ENCODE assay signal across 21 cellular contexts in genomic region chr17:64170286-64170685, GRCh38. TPM values are rescaled to one million over a fixed set of nuclear protein-coding genes. Genes with fewer than 3 reads are reported as not detected.
A peak's percentile ranks its signal among the peaks of the same experiment; 100 is the strongest.
DNase-seq lines count a peak whose midpoint lies in the region; ATAC-seq, FAIRE-seq and TF ChIP-seq lines count a peak whose summit lies in the region.
"Had no signal": no experiment of that assay in that cellular context is flagged by ENCODE, and none has a peak within 500 bp of the region (broad histone marks: within the 10 kb centered on the region; RNA-seq: fewer than 3 reads in every experiment).

No MANE protein-coding gene starts in this region.

- H3K27ac ChIP-seq in heart right ventricle (peak overlapping the region in 6 of 10 donors; percentile 12 to 77 (median 60)), RWPE2 (ENCODE audit: poor library complexity, severe bottlenecking) (peak overlapping the region; percentile 51), endothelial cell of umbilical vein (ENCODE audit: insufficient read depth, low read depth, low read length) (peak overlapping the region; percentile 84), skeletal muscle tissue (ENCODE audit: low read depth, low read length) (peak overlapping the region; percentile 43), transverse colon (no peak overlapping the region)
- H3K27ac ChIP-seq: C4-2B, GM23248, HL-60 had no signal

- H4K20me1 ChIP-seq in endothelial cell of umbilical vein (replicated peaks; ENCODE audit: control insufficient read depth, extremely low read depth, insufficient read depth, low read length), result no peaks in the 10 kb centered on the region

- no peak for TF ChIP-seq EP300 in transverse colon (IDR thresholded peaks at IDR 0.05; ENCODE audit: low read depth)

- H3K36me3 ChIP-seq in heart right ventricle (peaks cover 0 to 57% (median 11%) of the 10 kb centered on the region in 9 donors), RWPE2 (ENCODE audit: low read depth) (peaks cover 49% of the 10 kb centered on the region), endothelial cell of umbilical vein (ENCODE audit: control insufficient read depth in 2 of 2, extremely low read depth in 1 of 2, insufficient read depth in 2 of 2, low read length in 2 of 2) (peaks cover 0 to 2% of the 10 kb centered on the region in 2 experiments), skeletal muscle tissue (ENCODE audit: control insufficient read depth in 3 of 3, insufficient read depth in 3 of 3, low read length in 3 of 3) (peaks cover 5 to 23% (median 8%) of the 10 kb centered on the region in 3 donors), transverse colon (peaks cover 0 to 9% (median 0%) of the 10 kb centered on the region in 4 donors)

- H3K27me3 ChIP-seq in heart right ventricle (no peaks in the 10 kb centered on the region), RWPE2 (ENCODE audit: insufficient read depth, poor library complexity, severe bottlenecking) (no peaks in the 10 kb centered on the region), endothelial cell of umbilical vein (ENCODE audit: control insufficient read depth in 2 of 2, insufficient read depth in 2 of 2, low read length in 2 of 2) (no peaks in the 10 kb centered on the region), skeletal muscle tissue (ENCODE audit: control insufficient read depth in 3 of 3, insufficient read depth in 3 of 3, low read length in 3 of 3) (no peaks in the 10 kb centered on the region), transverse colon (no peaks in the 10 kb centered on the region)

- in situ Hi-C loops in transverse colon (cut with MboI; ENCODE audit: low pct_ligation_motif_present in 1 of 4, low pct_unique_long_range_greater_than_20kb in 1 of 4, low sequenced_read_pairs in 3 of 4), result loop anchor here in 2 of 4 donors (25.0 kb wide), 2 partner anchors 92 to 117 kb away; partner anchors contain the start of gene TEX2 (in 1 of the 2)

- no peak for TF ChIP-seq POLR2A in endothelial cell of umbilical vein (IDR thresholded peaks at IDR 0.05; ENCODE audit: low read depth, low read length)
- TF ChIP-seq POLR2A in transverse colon (IDR thresholded peaks at IDR 0.05), result no peak

- intact Hi-C loops in heart right ventricle (cut with DNase I), result no loop called here
- intact Hi-C loops in left ventricle myocardium superior (cut with micrococcal nuclease), result no loop called here
- intact Hi-C loops in endothelial cell of umbilical vein (cut with micrococcal nuclease), result loop anchor here (5.0 kb wide), 1 partner anchor 92 kb away; the partner anchor contains the start of gene TEX2
- intact Hi-C loops in transverse colon (cut with DNase I; ENCODE audit: low total_unique reads), result no loop called here

- ATAC-seq in heart right ventricle (no peak), left ventricle myocardium superior (no peak), RWPE2 (ENCODE audit: low read depth) (no peak)

- dilution Hi-C loops in endothelial cell of umbilical vein (cut with MboI; ENCODE audit: extremely low pct_ligation_motif_present, low sequenced_read_pairs), result no loop called here

- H3K9me3 ChIP-seq in heart right ventricle (no peaks in the 10 kb centered on the region), RWPE2 (ENCODE audit: severe bottlenecking) (no peaks in the 10 kb centered on the region), endothelial cell of umbilical vein (replicated peaks; ENCODE audit: control insufficient read depth, insufficient read depth, low read length) (no peaks in the 10 kb centered on the region), skeletal muscle tissue (ENCODE audit: control insufficient read depth in 3 of 3, low read length in 3 of 3) (no peaks in the 10 kb centered on the region), transverse colon (no peaks in the 10 kb centered on the region)
- H3K9me3 ChIP-seq: Caco-2 had no signal

- H3K4me3 ChIP-seq in heart right ventricle (no peak overlapping the region), RWPE2 (ENCODE audit: severe bottlenecking) (no peak overlapping the region), endothelial cell of umbilical vein (replicated peaks in 1 of 3; ENCODE audit: insufficient read depth in 1 of 3, low read depth in 1 of 3, low read length in 3 of 3) (no peak overlapping the region), skeletal muscle tissue (ENCODE audit: low read length in 3 of 3) (no peak overlapping the region), transverse colon (no peak overlapping the region)
- H3K4me3 ChIP-seq: GM23248 had no signal

- no TSS peak for BruUV-seq in endothelial cell of umbilical vein (replicated peaks; lab: Mats Ljungman, UMichigan)

- no peak for DNase-seq in heart right ventricle
- DNase-seq in left ventricle myocardium superior, result no peak
- DNase-seq in RWPE2 (ENCODE audit: low spot score), result no peak
- DNase-seq in endothelial cell of umbilical vein (ENCODE audit: low read depth, low spot score), result no peak
- DNase-seq in NCI-H510A (lab: John Stamatoyannopoulos, UW), result no peak
- no peak for DNase-seq in transverse colon
- DNase-seq in nucleus accumbens (lab: John Stamatoyannopoulos, UW), result no peak
- DNase-seq: ACHN; AML-193; Caco-2; CD4-positive, alpha-beta T cell; HCEC 1CT had no signal

- no peak for TF ChIP-seq CTCF in heart right ventricle (IDR thresholded peaks at IDR 0.05)
- no peak for TF ChIP-seq CTCF in RWPE2 (IDR thresholded peaks at IDR 0.05; ENCODE audit: poor library complexity, severe bottlenecking)
- TF ChIP-seq CTCF in endothelial cell of umbilical vein (IDR thresholded peaks at IDR 0.05; ENCODE audit: extremely low read depth in 1 of 2, insufficient read depth in 1 of 2, low read depth in 1 of 2, low read length in 2 of 2), result no peak
- no peak for TF ChIP-seq CTCF in transverse colon (IDR thresholded peaks at IDR 0.05)

- no peak overlapping the region for H2AFZ ChIP-seq in endothelial cell of umbilical vein (ENCODE audit: low read depth, low read length)
- H2AFZ ChIP-seq: GM23248 had no signal

- no peak overlapping the region for H3K9ac ChIP-seq in endothelial cell of umbilical vein (replicated peaks; ENCODE audit: extremely low read depth, insufficient read depth, low read length)
- H3K9ac ChIP-seq in skeletal muscle tissue (ENCODE audit: low read depth in 1 of 3, low read length in 3 of 3), result no peak overlapping the region
- H3K9ac ChIP-seq: GM23248 had no signal

- POLR2A ChIA-PET in endothelial cell of umbilical vein (lab: Charles Lee), result interaction anchor here (0.6 to 3.3 kb wide), 4 partner anchors 15 to 109 kb away, joined by 3 to 13 read pairs (median 4); no protein-coding TSS in a partner anchor

- H3K4me2 ChIP-seq in endothelial cell of umbilical vein (ENCODE audit: insufficient read depth, low read length), result no peak overlapping the region

- H3K79me2 ChIP-seq in endothelial cell of umbilical vein (ENCODE audit: control insufficient read depth, insufficient read depth, low read length), result no peaks in the 10 kb centered on the region

- FAIRE-seq in endothelial cell of umbilical vein (lab: Jason Lieb, UNC), result no peak
- FAIRE-seq: A204.1, D721Med, G401.6, GM12891, GM19239 had no signal

- H3K9me1 ChIP-seq in endothelial cell of umbilical vein (replicated peaks; ENCODE audit: control insufficient read depth, extremely low read depth, insufficient read depth, low read length), result no peaks in the 10 kb centered on the region

- H3K4me1 ChIP-seq in heart right ventricle (peaks cover 0 to 44% (median 20%) of the 10 kb centered on the region in 9 donors), RWPE2 (ENCODE audit: insufficient read depth, poor library complexity, severe bottlenecking) (peaks cover 10% of the 10 kb centered on the region), endothelial cell of umbilical vein (ENCODE audit: control insufficient read depth, extremely low read depth, insufficient read depth, low read length) (peaks cover 37% of the 10 kb centered on the region), skeletal muscle tissue (ENCODE audit: control insufficient read depth in 3 of 3, insufficient read depth in 3 of 3, low read length in 3 of 3) (peaks cover 29 to 51% (median 42%) of the 10 kb centered on the region in 3 donors), transverse colon (no peaks in the 10 kb centered on the region)
- H3K4me1 ChIP-seq: Caco-2 had no signal

- WGBS in heart right ventricle, 2 donors, result 92 to 94% methylated on average over 4 of the region's 4 CpGs
- WGBS in transverse colon (ENCODE audit: low coverage in 1 of 2), 2 donors, result 93% methylated on average over 4 of the region's 4 CpGs; no CpG with 5 or more reads in 1 of the 2 donors

- CTCF ChIA-PET in endothelial cell of umbilical vein (lab: Charles Lee), result interaction anchor here (1.4 to 3.3 kb wide), 6 partner anchors 9 to 112 kb away, joined by 3 to 23 read pairs (median 6); no protein-coding TSS in a partner anchor

TF ChIP-seq in endothelial cell of umbilical vein, 7 proteins besides CTCF, POLR2A, EP300 and RAD21:
- no peak for TF ChIP-seq POLR2AphosphoS5 (IDR thresholded peaks at IDR 0.05; ENCODE audit: insufficient read depth, low read depth, low read length)
- TF ChIP-seq FOS (IDR thresholded peaks at IDR 0.05; ENCODE audit: borderline replicate concordance, insufficient read depth, low read length), result no peak
- no peak for TF ChIP-seq JUN (IDR thresholded peaks at IDR 0.05; ENCODE audit: borderline replicate concordance, insufficient read depth, insufficient read length, low read depth)
- TF ChIP-seq, protein P1, sequence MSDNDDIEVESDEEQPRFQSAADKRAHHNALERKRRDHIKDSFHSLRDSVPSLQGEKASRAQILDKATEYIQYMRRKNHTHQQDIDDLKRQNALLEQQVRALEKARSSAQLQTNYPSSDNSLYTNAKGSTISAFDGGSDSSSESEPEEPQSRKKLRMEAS (IDR thresholded peaks at IDR 0.05; ENCODE audit: insufficient read depth, insufficient read length), result no peak
- TF ChIP-seq MYC (IDR thresholded peaks at IDR 0.05; ENCODE audit: low read depth, low read length), result no peak
- TF ChIP-seq GATA2 (IDR thresholded peaks at IDR 0.05; ENCODE audit: insufficient read depth, insufficient read length, low read depth, low read length), result no peak
- no peak for TF ChIP-seq EZH2 (IDR thresholded peaks at IDR 0.05; ENCODE audit: borderline replicate concordance, low read depth, low read length, severe bottlenecking)

RNA-seq across cellular contexts. Expression of gene ERN1, which starts 40.3 kb away (rescaled TPM):
- 10 to 100 TPM in 3 of 10 donors, 1 to 10 TPM in 7; 5.0 to 16.6 (median 7.6) TPM for total RNA-seq in heart right ventricle
- 1 to 10 TPM; 2.2 to 2.9 TPM for polyA plus RNA-seq in heart right ventricle
- total RNA-seq in left ventricle myocardium superior, result 9.0 TPM
- 14.7 and 21.5 TPM in 2 replicates for total RNA-seq in endothelial cell of umbilical vein
- polyA plus RNA-seq in endothelial cell of umbilical vein, result 8.3 and 9.1 TPM in 2 replicates
- 6.7 and 7.2 TPM in 2 replicates for polyA plus RNA-seq in endothelial cell of umbilical vein (2011; cell fraction: cytosol; rRNA removed)
- 24.2 and 25.2 TPM in 2 replicates for polyA plus RNA-seq in endothelial cell of umbilical vein (2011; cell fraction: nucleus; rRNA removed)
- polyA plus RNA-seq in endothelial cell of umbilical vein (2012), result 7.8 and 8.7 TPM in 2 replicates
- polyA minus RNA-seq in endothelial cell of umbilical vein, result 17.7 and 31.3 TPM in 2 replicates
- 10.1 TPM for polyA minus RNA-seq in endothelial cell of umbilical vein (2011; cell fraction: cytosol; rRNA and poly(A)+ RNA removed)
- polyA minus RNA-seq in endothelial cell of umbilical vein (2011; cell fraction: nucleus; rRNA and poly(A)+ RNA removed), result 28.5 and 35.8 TPM in 2 replicates
- 5.7 TPM for total RNA-seq in skeletal muscle tissue
- 10 to 100 TPM in 3 of 4 donors, 1 to 10 TPM in 1; 7.8 to 29.2 (median 12.8) TPM for total RNA-seq in transverse colon

Comparison
In these comparisons a context has a peak if more than half of its experiments do, and no peak if none do; other contexts are left out.
1. H3K27ac ChIP-seq: peak in heart right ventricle (6 of 10), RWPE2 (single experiment), endothelial cell of umbilical vein (single experiment) and skeletal muscle tissue (single experiment); none in transverse colon (0 of 4).